ENCODE assay signal across 11 cellular contexts in the genomic region with DNA sequence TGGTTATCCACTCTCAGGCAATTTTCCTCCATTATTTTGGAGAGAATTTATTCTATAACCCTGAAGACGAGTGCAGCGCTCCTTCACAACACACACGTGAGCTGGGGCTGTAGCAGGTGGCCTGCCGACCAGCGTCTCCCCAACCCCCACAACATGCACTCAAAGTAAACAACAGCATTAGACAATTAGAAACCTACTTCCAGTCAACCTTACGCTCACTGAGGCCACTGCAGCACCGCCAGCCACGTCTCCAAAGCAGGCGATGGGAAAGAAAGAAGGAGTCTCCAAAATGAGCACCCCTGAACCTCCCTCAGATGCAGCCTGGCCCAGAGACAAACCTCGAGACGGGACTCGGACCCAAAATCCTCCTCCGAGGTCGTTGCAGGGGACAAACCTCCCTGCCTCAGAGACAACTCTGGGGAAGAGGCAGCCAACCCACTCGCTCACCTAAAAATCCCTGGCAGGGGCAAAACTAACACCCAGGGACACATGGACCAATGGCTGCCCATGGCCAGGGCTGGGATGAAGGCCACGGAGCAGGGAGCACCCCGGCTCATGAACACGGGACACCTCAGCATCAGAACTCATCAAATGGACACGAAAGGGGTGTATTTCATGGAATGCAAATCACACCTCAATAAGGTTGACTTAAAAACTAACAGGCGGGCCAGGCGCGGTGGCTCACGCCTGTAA. TPM values are rescaled to one million over a fixed set of nuclear protein-coding genes. Genes with fewer than 3 reads are reported as not detected.
A peak's percentile ranks its signal among the peaks of the same experiment; 100 is the strongest.
DNase-seq lines count a peak whose midpoint lies in the region; ATAC-seq, FAIRE-seq and TF ChIP-seq lines count a peak whose summit lies in the region.
"Had no signal": no experiment of that assay in that cellular context is flagged by ENCODE, and none has a peak within 500 bp of the region (broad histone marks: within the 10 kb centered on the region; RNA-seq: fewer than 3 reads in every experiment).

No MANE protein-coding gene starts in this region.

- TF ChIP-seq POLR2A in GM12878 (IDR thresholded peaks at IDR 0.05; ENCODE audit: low read depth, low read length) = no peak

- no peaks in the 10 kb centered on the region for H3K27me3 Mint-ChIP-seq in natural killer cell (ENCODE audit: low read depth in 2 of 2)
- H3K27me3 Mint-ChIP-seq in natural killer cell treated with Interleukin-12 subunit alpha and Interleukin-12 subunit beta and Interleukin-15 and Interleukin-18, amount 100 ng/mL, for 72 hours = no peaks in the 10 kb centered on the region
- peaks cover 13% of the 10 kb centered on the region for H3K27me3 Mint-ChIP-seq in nephron (ENCODE audit: low read depth)

- in situ Hi-C loops in GM12878 (cut with MboI) = no loop called here

- POLR2A ChIA-PET in GM12878 (lab: Charles Lee) = no interaction called here

- H3K4me3 Mint-ChIP-seq in natural killer cell (peak overlapping the region; percentile 90), nephron (peak overlapping the region; percentile 86 to 96 (median 89))
- H3K4me3 Mint-ChIP-seq in natural killer cell treated with Interleukin-12 subunit alpha and Interleukin-12 subunit beta and Interleukin-15 and Interleukin-18, amount 100 ng/mL, for 72 hours = no peak overlapping the region

- SMC1A ChIA-PET in GM12878 (lab: Charles Lee; ENCODE audit: uncharacterized antibody, unreplicated experiment) = interaction anchor here (0.7 kb wide), 1 partner anchor 553 kb away, joined by 3 read pairs; no protein-coding TSS in a partner anchor

- no peaks in the 10 kb centered on the region for H3K27me3 ChIP-seq in GM12878 (replicated peaks in 1 of 2; ENCODE audit: control insufficient read depth in 2 of 2, insufficient read depth in 2 of 2, low read length in 1 of 2)
- H3K27me3 ChIP-seq: brain microvascular endothelial cell had no signal

- no peak overlapping the region for H2AFZ ChIP-seq in GM12878 (ENCODE audit: control insufficient read depth, low read depth, low read length)

- no peak for TF ChIP-seq CTCF in natural killer cell (IDR thresholded peaks at IDR 0.05)
- no peak for TF ChIP-seq CTCF in GM12878 (IDR thresholded peaks at IDR 0.05 in 2 of 3, conservative IDR thresholded peaks at IDR 0.05 in 1 of 3; ENCODE audit: control insufficient read depth in 2 of 3, extremely low read depth in 1 of 3, insufficient read depth in 1 of 3, low read depth in 3 of 3, low read length in 3 of 3)
- TF ChIP-seq CTCF in nephron (IDR thresholded peaks at IDR 0.05; ENCODE audit: unreplicated experiment in 3 of 3) = no peak

- intact Hi-C loops in natural killer cell (cut with micrococcal nuclease) (no loop called here), GM12878 (cut with micrococcal nuclease; ENCODE audit: unreplicated experiment) (no loop called here)

- CTCF ChIA-PET in GM12878 (lab: Yijun Ruan, JAX) = interaction anchor here (0.9 kb wide), 1 partner anchor 208 kb away, joined by 3 read pairs; no protein-coding TSS in a partner anchor

- H3K4me1 ChIP-seq in GM12878 (ENCODE audit: control insufficient read depth, insufficient read depth, low read length) = peaks cover 38% of the 10 kb centered on the region

- H3K4me1 Mint-ChIP-seq in natural killer cell (peaks cover 32 to 45% of the 10 kb centered on the region in 2 donors), nephron (peaks cover 54% of the 10 kb centered on the region)
- H3K4me1 Mint-ChIP-seq in natural killer cell treated with Interleukin-12 subunit alpha and Interleukin-12 subunit beta and Interleukin-15 and Interleukin-18, amount 100 ng/mL, for 72 hours (ENCODE audit: low read depth in 2 of 2) = peaks cover 20 to 27% of the 10 kb centered on the region in 2 donors

- H3K9me3 Mint-ChIP-seq in natural killer cell (no peaks in the 10 kb centered on the region), nephron (no peaks in the 10 kb centered on the region)
- H3K9me3 Mint-ChIP-seq in natural killer cell treated with Interleukin-12 subunit alpha and Interleukin-12 subunit beta and Interleukin-15 and Interleukin-18, amount 100 ng/mL, for 72 hours = no peaks in the 10 kb centered on the region

- RAD21 ChIA-PET in GM12878 (lab: Charles Lee; ENCODE audit: unreplicated experiment) = interaction anchor here (1.2 kb wide), 1 partner anchor 36 kb away, joined by 3 read pairs; no protein-coding TSS in a partner anchor

- peak overlapping the region; percentile 71; the same call in 1 of the 2 replicates for H3K4me2 ChIP-seq in GM12878 (ENCODE audit: control insufficient read depth, insufficient read depth)

- no peaks in the 10 kb centered on the region; a peak in 1 of 4 replicates for H3K36me3 ChIP-seq in GM12878 (ENCODE audit: control insufficient read depth in 2 of 2, insufficient read depth in 2 of 2, low read length in 1 of 2)
- H3K36me3 ChIP-seq: brain microvascular endothelial cell had no signal

- peak overlapping the region; percentile 75; the same call in 1 of the 2 replicates for H3K27ac ChIP-seq in GM12878 (ENCODE audit: control insufficient read depth, insufficient read depth)
- H3K27ac ChIP-seq: brain microvascular endothelial cell had no signal

- H3K36me3 Mint-ChIP-seq in natural killer cell (no peaks in the 10 kb centered on the region), nephron (ENCODE audit: low read depth) (peaks cover 8% of the 10 kb centered on the region)
- H3K36me3 Mint-ChIP-seq in natural killer cell treated with Interleukin-12 subunit alpha and Interleukin-12 subunit beta and Interleukin-15 and Interleukin-18, amount 100 ng/mL, for 72 hours = no peaks in the 10 kb centered on the region

- TF ChIP-seq EP300 in GM12878 (IDR thresholded peaks at IDR 0.05; ENCODE audit: borderline replicate concordance in 1 of 2, control insufficient read depth in 1 of 2, low read depth in 2 of 2, low read length in 2 of 2) = no peak

- no TSS peak for BruUV-seq in GM12878 (replicated peaks; lab: Mats Ljungman, UMichigan)

- no peak overlapping the region for H3K4me3 ChIP-seq in GM12878

- no peak overlapping the region for H3K9ac ChIP-seq in GM12878 (ENCODE audit: control insufficient read depth, insufficient read depth, low read length)

- no peak overlapping the region for H3K27ac Mint-ChIP-seq in natural killer cell
- no peak overlapping the region for H3K27ac Mint-ChIP-seq in natural killer cell treated with Interleukin-12 subunit alpha and Interleukin-12 subunit beta and Interleukin-15 and Interleukin-18, amount 100 ng/mL, for 72 hours
- no peak overlapping the region for H3K27ac Mint-ChIP-seq in nephron

- ATAC-seq in natural killer cell (no peak), GM12878 (no peak), HG02759 (IDR thresholded peaks at IDR 0.05; ENCODE audit: unreplicated experiment) (no peak)
- ATAC-seq in natural killer cell treated with Interleukin-12 subunit alpha and Interleukin-12 subunit beta and Interleukin-15 and Interleukin-18, amount 100 ng/mL, for 72 hours = no peak

- H3K9me3 ChIP-seq in GM12878 (replicated peaks; ENCODE audit: control insufficient read depth, insufficient read depth, low read length) = no peaks in the 10 kb centered on the region

- H3K79me2 ChIP-seq in GM12878 (ENCODE audit: control insufficient read depth, insufficient read depth, low read length) = peaks cover 41% of the 10 kb centered on the region

- TF ChIP-seq RAD21 in GM12878 (IDR thresholded peaks at IDR 0.05; ENCODE audit: insufficient read depth, low read depth, low read length) = no peak

- no peak for FAIRE-seq in GM12878 (lab: Jason Lieb, UNC)
- FAIRE-seq: islet of Langerhans had no signal

- no peaks in the 10 kb centered on the region for H4K20me1 ChIP-seq in GM12878 (ENCODE audit: control insufficient read depth, insufficient read depth)

- 90% methylated on average over 23 of the region's 23 CpGs for WGBS in GM12878 (ENCODE audit: insufficient coverage, insufficient replicate concordance, low lambda C conversion rate, missing lambda C conversion rate)

- DNase-seq in natural killer cell (no peak), GM12878 (ENCODE audit: low read depth, low spot score) (no peak), NCI-H345 treated with DMSO at 0.1 percent for 48 hours (lab: John Stamatoyannopoulos, UW; ENCODE audit: unreplicated experiment) (no peak), OCI-M2 (lab: John Stamatoyannopoulos, UW; ENCODE audit: unreplicated experiment) (no peak), SHP77 (lab: John Stamatoyannopoulos, UW) (no peak)
- DNase-seq in natural killer cell treated with Interleukin-12 subunit alpha and Interleukin-12 subunit beta and Interleukin-15 and Interleukin-18, amount 100 ng/mL, for 72 hours (ENCODE audit: low spot score) = no peak
- DNase-seq: brain microvascular endothelial cell, NCI-H774 had no signal

RNA-seq across cellular contexts. Expression of gene SLC66A2, which starts 2.6 kb away (rescaled TPM):
- total RNA-seq in natural killer cell = 10 to 100 TPM; 51.2 to 62.4 (median 54.1) TPM
- 10 to 100 TPM; 23.8 to 28.1 TPM for total RNA-seq in natural killer cell treated with Interleukin-12 subunit alpha and Interleukin-12 subunit beta and Interleukin-15 and Interleukin-18, amount 100 ng/mL, for 72 hours
- 51.8 and 53.7 TPM in 2 replicates for total RNA-seq in GM12878 (2013; cell fraction: nucleolus; rRNA removed)
- total RNA-seq in GM12878 (2014; rRNA removed) = 36.7 and 40.2 TPM in 2 replicates
- total RNA-seq in GM12878 (2014; rRNA removed; fragmentation: Illumina TruSeq; extraction: Trizol) = 12.3 TPM in 2 replicates
- total RNA-seq in GM12878 (2021) = 41.0 and 42.5 TPM in 2 replicates
- polyA plus RNA-seq in GM12878 (2011; ENCODE audit: low read depth) = 9.6 TPM
- polyA plus RNA-seq in GM12878 (2011; rRNA removed) = 9.4 and 17.3 TPM in 2 replicates
- polyA plus RNA-seq in GM12878 (2011; cell fraction: cytosol; rRNA removed) = 36.4 and 51.0 TPM in 2 replicates
- 60.7 and 67.9 TPM in 2 replicates for polyA plus RNA-seq in GM12878 (2011; cell fraction: nucleus; rRNA removed)
- 30.5 and 32.0 TPM in 2 replicates for polyA plus RNA-seq in GM12878 (2012)
- 1.2 and 5.9 TPM in 2 replicates for polyA plus RNA-seq in GM12878 (2014; fragmentation: Illumina TruSeq; extraction: Trizol)
- 1 to 10 TPM in 1 of 2 experiments, under 1 TPM in 1; 0.69 to 2.7 TPM for polyA plus RNA-seq in GM12878 (2014; fragmentation: Nextera tagmentation; extraction: Ambion mirVana)
- polyA plus RNA-seq in GM12878 (2014; rRNA removed) = 42.5 and 44.3 TPM in 2 replicates
- 10 to 100 TPM in 1 of 2 experiments, 1 to 10 TPM in 1; 3.6 to 23.1 TPM for polyA plus RNA-seq in GM12878 (2016; fragmentation: Nextera tagmentation; extraction: Ambion mirVana)
- 16.0 and 36.0 TPM in 2 replicates for polyA minus RNA-seq in GM12878 (2011; rRNA and poly(A)+ RNA removed)
- polyA minus RNA-seq in GM12878 (2011; cell fraction: cytosol; rRNA and poly(A)+ RNA removed) = 8.4 and 17.6 TPM in 2 replicates
- 17.9 and 22.3 TPM in 2 replicates for polyA minus RNA-seq in GM12878 (2011; cell fraction: nucleus; rRNA and poly(A)+ RNA removed)

RNA-seq across cellular contexts. Expression of gene HSBP1L1, which starts 15.6 kb away (rescaled TPM):
- total RNA-seq in natural killer cell (10 to 100 TPM; 11.7 to 16.1 (median 13.8) TPM), GM12878 (2014; rRNA removed) (10.1 and 12.8 TPM in 2 replicates), GM12878 (2014; rRNA removed; fragmentation: Illumina TruSeq; extraction: Trizol) (6.7 TPM in 2 replicates), GM12878 (2021) (4.9 and 5.7 TPM in 2 replicates)
- total RNA-seq in natural killer cell treated with Interleukin-12 subunit alpha and Interleukin-12 subunit beta and Interleukin-15 and Interleukin-18, amount 100 ng/mL, for 72 hours = 1 to 10 TPM; 1.2 to 6.2 TPM
- 1.6 TPM in 1 of 2 replicates, not detected in the other for total RNA-seq in GM12878 (2013; cell fraction: nucleolus; rRNA removed)
- 16.2 TPM for polyA plus RNA-seq in GM12878 (2011; ENCODE audit: low read depth)
- polyA plus RNA-seq in GM12878 (2011; rRNA removed) (0.14 TPM in 1 of 2 replicates, not detected in the other), GM12878 (2014; fragmentation: Illumina TruSeq; extraction: Trizol) (7.0 and 7.7 TPM in 2 replicates), GM12878 (2014; fragmentation: Nextera tagmentation; extraction: Ambion mirVana) (1 to 10 TPM in 1 of 2 experiments, under 1 TPM in 1; 0.97 to 2.1 TPM), GM12878 (2014; rRNA removed) (13.4 and 14.0 TPM in 2 replicates), GM12878 (2016; fragmentation: Nextera tagmentation; extraction: Ambion mirVana) (1 to 10 TPM; 6.9 to 9.1 TPM)
- polyA plus RNA-seq in GM12878 (2011; cell fraction: cytosol; rRNA removed) = 0.12 and 0.20 TPM in 2 replicates
- polyA plus RNA-seq in GM12878 (2011; cell fraction: nucleus; rRNA removed) = 0.10 and 0.13 TPM in 2 replicates
- polyA plus RNA-seq in GM12878 (2012) = 16.8 and 20.4 TPM in 2 replicates
- not detected in 2 replicates for polyA minus RNA-seq in GM12878 (2011; rRNA and poly(A)+ RNA removed)
- not detected in 2 replicates for polyA minus RNA-seq in GM12878 (2011; cell fraction: cytosol; rRNA and poly(A)+ RNA removed)
- polyA minus RNA-seq in GM12878 (2011; cell fraction: nucleus; rRNA and poly(A)+ RNA removed) = 0.60 TPM in 1 of 2 replicates, not detected in the other

RNA-seq across cellular contexts. Expression of gene TXNL4A, which starts 39.5 kb away (rescaled TPM):
- total RNA-seq in natural killer cell = 10 to 100 TPM; 63.2 to 69.1 (median 66.4) TPM
- 100 to 1,000 TPM in 1 of 2 donors, 10 to 100 TPM in 1; 97.2 to 143 TPM for total RNA-seq in natural killer cell treated with Interleukin-12 subunit alpha and Interleukin-12 subunit beta and Interleukin-15 and Interleukin-18, amount 100 ng/mL, for 72 hours
- 27.3 and 27.9 TPM in 2 replicates for total RNA-seq in GM12878 (2013; cell fraction: nucleolus; rRNA removed)
- 84.5 and 91.4 TPM in 2 replicates for total RNA-seq in GM12878 (2014; rRNA removed)
- total RNA-seq in GM12878 (2014; rRNA removed; fragmentation: Illumina TruSeq; extraction: Trizol) = 111 and 122 TPM in 2 replicates
- 178 and 181 TPM in 2 replicates for total RNA-seq in GM12878 (2021)
- polyA plus RNA-seq in GM12878 (2011; ENCODE audit: low read depth) = 87.5 TPM
- polyA plus RNA-seq in GM12878 (2011; rRNA removed) = 172 and 173 TPM in 2 replicates
- polyA plus RNA-seq in GM12878 (2011; cell fraction: cytosol; rRNA removed) = 148 and 157 TPM in 2 replicates
- 64.9 and 77.2 TPM in 2 replicates for polyA plus RNA-seq in GM12878 (2011; cell fraction: nucleus; rRNA removed)
- polyA plus RNA-seq in GM12878 (2012) = 106 and 119 TPM in 2 replicates
- polyA plus RNA-seq in GM12878 (2014; fragmentation: Illumina TruSeq; extraction: Trizol) = 18.0 and 62.9 TPM in 2 replicates
- polyA plus RNA-seq in GM12878 (2014; fragmentation: Nextera tagmentation; extraction: Ambion mirVana) = 100 to 1,000 TPM in 1 of 2 experiments, 10 to 100 TPM in 1; 38.4 to 132 TPM
- 125 and 127 TPM in 2 replicates for polyA plus RNA-seq in GM12878 (2014; rRNA removed)
- polyA plus RNA-seq in GM12878 (2016; fragmentation: Nextera tagmentation; extraction: Ambion mirVana) = 100 to 1,000 TPM; 307 to 329 TPM
- 45.5 and 46.6 TPM in 2 replicates for polyA minus RNA-seq in GM12878 (2011; rRNA and poly(A)+ RNA removed)
- polyA minus RNA-seq in GM12878 (2011; cell fraction: cytosol; rRNA and poly(A)+ RNA removed) = 39.2 and 40.8 TPM in 2 replicates
- polyA minus RNA-seq in GM12878 (2011; cell fraction: nucleus; rRNA and poly(A)+ RNA removed) = 9.4 and 17.8 TPM in 2 replicates
